In the genomic region with DNA sequence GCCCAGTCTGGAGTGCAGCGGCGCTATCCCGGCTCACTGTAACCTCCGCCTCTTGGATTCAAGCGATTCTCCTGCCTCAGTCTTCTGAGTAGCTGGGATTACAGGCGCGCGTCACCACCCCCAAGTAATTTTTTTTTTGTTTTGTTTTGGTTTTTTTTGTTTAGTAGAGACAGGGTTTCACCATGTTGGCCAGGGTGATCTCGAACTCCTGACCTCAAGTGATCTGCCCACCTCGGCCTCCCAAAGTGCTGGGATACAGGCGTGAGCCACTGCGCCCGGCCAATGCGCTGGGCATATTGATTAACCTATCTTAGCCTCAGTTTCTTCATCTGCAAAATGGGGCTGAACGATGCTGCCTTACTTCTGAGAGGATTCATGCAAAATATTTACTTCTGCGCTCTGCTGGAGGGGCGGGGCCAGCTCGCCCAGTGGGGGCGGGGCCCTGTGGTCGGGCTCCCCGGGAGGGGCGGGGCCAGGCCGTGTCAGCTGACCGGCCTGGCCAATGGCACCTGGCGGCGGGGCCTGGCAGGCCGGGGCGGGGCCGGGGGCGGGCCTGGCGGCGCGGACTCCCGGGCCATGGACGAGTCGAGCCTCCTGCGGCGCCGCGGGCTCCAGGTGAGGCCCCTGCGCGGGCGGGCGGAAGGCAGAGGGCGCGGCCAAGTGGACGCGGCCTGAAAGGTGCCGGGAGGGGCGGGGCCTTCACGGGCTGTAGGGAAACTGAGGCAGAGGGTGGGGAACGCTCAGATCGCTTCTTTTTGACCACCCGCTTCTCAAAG, we compare ENCODE assay signal across 8 cellular contexts. TPM values are rescaled to one million over a fixed set of nuclear protein-coding genes. Genes with fewer than 3 reads are reported as not detected.
A peak's percentile ranks its signal among the peaks of the same experiment; 100 is the strongest.
DNase-seq lines count a peak whose midpoint lies in the region; ATAC-seq and TF ChIP-seq lines count a peak whose summit lies in the region.

A gene (plus strand): TSS at position 562 of the 776 bp plus-strand sequence. CDS start 15 bp downstream, at position 577.

- DNase-seq in AML-193 (lab: John Stamatoyannopoulos, UW) = peak; percentile 76 to 78
- DNase-seq in HK-2 (ENCODE audit: unreplicated experiment) = peak; percentile 85
- peak; percentile 85 for DNase-seq in RWPE2 (ENCODE audit: low spot score)
- peak; percentile 89 for DNase-seq in activated T-helper 9 cell treated with anti-CD3 and anti-CD28 coated beads, Interleukin-2, amount 50 U/mL, for 16 hours (ENCODE audit: low read depth)
- DNase-seq in fibroblast of villous mesenchyme (ENCODE audit: low read depth) = peak; percentile 83
- peak; percentile 71 for DNase-seq in neural crest cell (ENCODE audit: low read depth, low spot score)
- DNase-seq in stomach = peak; percentile 94

- no peaks in the 10 kb centered on the region for H3K9me3 ChIP-seq in RWPE2 (ENCODE audit: severe bottlenecking)
- no peaks in the 10 kb centered on the region for H3K9me3 ChIP-seq in stomach

- H3K36me3 ChIP-seq in RWPE2 (ENCODE audit: low read depth) = no peaks in the 10 kb centered on the region
- H3K36me3 ChIP-seq in stomach = no peaks in the 10 kb centered on the region

- intact Hi-C loops in stomach (cut with DNase I; ENCODE audit: low total_unique reads) = no loop called here

- H3K27ac Mint-ChIP-seq in neural crest cell (ENCODE audit: unreplicated experiment) = no peak within 1 kb of the TSS

- peak within 1 kb of the TSS; percentile 38 for H3K4me3 ChIP-seq in RWPE2 (ENCODE audit: severe bottlenecking)
- H3K4me3 ChIP-seq in fibroblast of villous mesenchyme (ENCODE audit: low read depth, low read length) = peak within 1 kb of the TSS; percentile 73
- H3K4me3 ChIP-seq in stomach = peak within 1 kb of the TSS; percentile 42 to 51 (median 48)

- H3K4me3 Mint-ChIP-seq in neural crest cell = peak within 1 kb of the TSS; percentile 74

- H3K4me1 ChIP-seq in RWPE2 (ENCODE audit: insufficient read depth, poor library complexity, severe bottlenecking) = peaks cover 10% of the 10 kb centered on the region
- H3K4me1 ChIP-seq in stomach = peaks cover 19 to 32% (median 25%) of the 10 kb centered on the region in 4 donors

- no peak for TF ChIP-seq EP300 in stomach (IDR thresholded peaks at IDR 0.05)

- peaks cover 44% of the 10 kb centered on the region for H3K27me3 Mint-ChIP-seq in neural crest cell (ENCODE audit: low read depth)

- no peaks in the 10 kb centered on the region for H3K36me3 Mint-ChIP-seq in neural crest cell (ENCODE audit: low read depth)

- no peak for TF ChIP-seq CTCF in RWPE2 (IDR thresholded peaks at IDR 0.05; ENCODE audit: poor library complexity, severe bottlenecking)
- TF ChIP-seq CTCF in fibroblast of villous mesenchyme (IDR thresholded peaks at IDR 0.05; ENCODE audit: insufficient read depth, low read depth, low read length) = no peak
- no peak for TF ChIP-seq CTCF in neural crest cell (conservative IDR thresholded peaks at IDR 0.05)
- TF ChIP-seq CTCF in stomach (IDR thresholded peaks at IDR 0.05) = no peak

- H3K4me1 Mint-ChIP-seq in neural crest cell = peaks cover 19% of the 10 kb centered on the region

- no peaks in the 10 kb centered on the region for H3K9me3 Mint-ChIP-seq in neural crest cell

- ATAC-seq in RWPE2 (ENCODE audit: low read depth) = peak; percentile 95

- TF ChIP-seq POLR2A in GM19193 (IDR thresholded peaks at IDR 0.05; ENCODE audit: extremely low read depth, insufficient read depth, insufficient read length) = peak; percentile 72
- TF ChIP-seq POLR2A in stomach (IDR thresholded peaks at IDR 0.05) = no peak

- H3K27me3 ChIP-seq in RWPE2 (ENCODE audit: insufficient read depth, poor library complexity, severe bottlenecking) (no peaks in the 10 kb centered on the region), stomach (peaks cover 0 to 32% (median 17%) of the 10 kb centered on the region in 3 donors)

- no peak within 1 kb of the TSS for H3K27ac ChIP-seq in RWPE2 (ENCODE audit: poor library complexity, severe bottlenecking)
- peak within 1 kb of the TSS in 2 of 5 donors; percentile 34 to 46 for H3K27ac ChIP-seq in stomach

- 22 to 38% (median 26%) methylated on average over 27 to 54 of the region's 54 CpGs for WGBS in stomach, 5 donors

RNA-seq across cellular contexts. Expression of the gene that starts here (rescaled TPM):
- 1.9 and 3.0 TPM in 2 replicates for total RNA-seq in fibroblast of villous mesenchyme
- total RNA-seq in neural crest cell = 12.6 and 13.4 TPM in 2 replicates
- total RNA-seq in stomach = 10 to 100 TPM in 3 of 5 donors, 1 to 10 TPM in 2; 1.7 to 29.0 (median 10.7) TPM
- 1 to 10 TPM; 1.8 to 4.0 (median 1.9) TPM for polyA plus RNA-seq in stomach
